In genomic region chr21:27700974-27701614, GRCh38 we compare ENCODE assay signal across 9 cellular contexts.
A peak's percentile ranks its signal among the peaks of the same experiment; 100 is the strongest.
DNase-seq lines count a peak whose midpoint lies in the region; ATAC-seq and TF ChIP-seq lines count a peak whose summit lies in the region.
"Had no signal": no experiment of that assay in that cellular context is flagged by ENCODE, and none has a peak within 500 bp of the region (broad histone marks: within the 10 kb centered on the region; RNA-seq: fewer than 3 reads in every experiment).

No MANE protein-coding gene starts in this region.

- TF ChIP-seq CTCF in RWPE1 (conservative IDR thresholded peaks at IDR 0.05; ENCODE audit: low read depth) (peak; percentile 71), gastroesophageal sphincter (IDR thresholded peaks at IDR 0.05) (peak; percentile 82 to 92 (median 88)), osteocyte (IDR thresholded peaks at IDR 0.05) (peak; percentile 95), upper lobe of right lung (IDR thresholded peaks at IDR 0.05) (peak; percentile 83)

- ATAC-seq in gastroesophageal sphincter (peak; percentile 84), upper lobe of right lung (peak; percentile 95)

- H3K27ac Mint-ChIP-seq in osteocyte (ENCODE audit: unreplicated experiment), result no peak overlapping the region
- H3K27ac Mint-ChIP-seq: B cell had no signal

- no peak for TF ChIP-seq EP300 in gastroesophageal sphincter (IDR thresholded peaks at IDR 0.05)

- H3K27ac ChIP-seq in RWPE1, result no peak overlapping the region
- no peak overlapping the region for H3K27ac ChIP-seq in gastroesophageal sphincter
- H3K27ac ChIP-seq in upper lobe of right lung, result no peak overlapping the region

- H3K27me3 Mint-ChIP-seq in osteocyte (ENCODE audit: unreplicated experiment), result no peaks in the 10 kb centered on the region
- H3K27me3 Mint-ChIP-seq: B cell had no signal

- H3K27me3 ChIP-seq in gastroesophageal sphincter (no peaks in the 10 kb centered on the region), upper lobe of right lung (no peaks in the 10 kb centered on the region)

- H3K4me1 ChIP-seq in gastroesophageal sphincter (peaks cover 3 to 28% (median 3%) of the 10 kb centered on the region in 3 donors), upper lobe of right lung (no peaks in the 10 kb centered on the region)

- peak overlapping the region; percentile 38 for H3K4me3 Mint-ChIP-seq in osteocyte (ENCODE audit: unreplicated experiment)
- H3K4me3 Mint-ChIP-seq: B cell had no signal

- DNase-seq in NCI-H1436 (lab: John Stamatoyannopoulos, UW), result peak; percentile 47
- DNase-seq in NCI-H1436 treated with DMSO at 0.1 percent for 48 hours (lab: John Stamatoyannopoulos, UW), result no peak
- peak; percentile 84 to 85 for DNase-seq in Kasumi-1 (lab: John Stamatoyannopoulos, UW)
- DNase-seq in RWPE1 (ENCODE audit: low spot score), result peak; percentile 36
- DNase-seq in activated naive CD4-positive, alpha-beta T cell (lab: John Stamatoyannopoulos, UW), result peak in 3 of 4 experiments; percentile 2 to 14 (median 6)
- DNase-seq in osteocyte (ENCODE audit: extremely low spot score, unreplicated experiment), result peak; percentile 93
- DNase-seq in upper lobe of right lung, result peak; percentile 84

- no peaks in the 10 kb centered on the region for H3K36me3 ChIP-seq in gastroesophageal sphincter
- no peaks in the 10 kb centered on the region for H3K36me3 ChIP-seq in upper lobe of right lung

- no peaks in the 10 kb centered on the region for H3K9me3 Mint-ChIP-seq in osteocyte (ENCODE audit: unreplicated experiment)

- CTCF ChIA-PET in RWPE1 (lab: Yijun Ruan, JAX), result interaction anchor here (0.7 to 1.3 kb wide), 5 partner anchors 50 to 1044 kb away, joined by 3 to 6 read pairs (median 3); no protein-coding TSS in a partner anchor

- H3K36me3 Mint-ChIP-seq in osteocyte (ENCODE audit: unreplicated experiment), result no peaks in the 10 kb centered on the region

- H3K9me3 ChIP-seq in gastroesophageal sphincter (no peaks in the 10 kb centered on the region), upper lobe of right lung (no peaks in the 10 kb centered on the region)

- TF ChIP-seq POLR2A in gastroesophageal sphincter (IDR thresholded peaks at IDR 0.05), result no peak

- 10 to 14% methylated on average over 13 to 14 of the region's 14 CpGs for WGBS in gastroesophageal sphincter (ENCODE audit: low coverage in 1 of 2), 2 donors

- H3K4me1 Mint-ChIP-seq in osteocyte (ENCODE audit: unreplicated experiment), result peaks cover 17% of the 10 kb centered on the region
- H3K4me1 Mint-ChIP-seq: B cell had no signal

- POLR2A ChIA-PET in RWPE1 (lab: Yijun Ruan, JAX; ENCODE audit: low non-redundant PET), result no interaction called here

- H3K4me3 ChIP-seq in gastroesophageal sphincter (no peak overlapping the region), upper lobe of right lung (no peak overlapping the region)

- intact Hi-C loops in upper lobe of right lung (cut with DNase I), result loop anchor here (5.0 to 10.0 kb wide), 2 partner anchors 849 to 1044 kb away; no protein-coding TSS in a partner anchor
